22 cellular contexts compared by ENCODE assay signal in the genomic region with DNA sequence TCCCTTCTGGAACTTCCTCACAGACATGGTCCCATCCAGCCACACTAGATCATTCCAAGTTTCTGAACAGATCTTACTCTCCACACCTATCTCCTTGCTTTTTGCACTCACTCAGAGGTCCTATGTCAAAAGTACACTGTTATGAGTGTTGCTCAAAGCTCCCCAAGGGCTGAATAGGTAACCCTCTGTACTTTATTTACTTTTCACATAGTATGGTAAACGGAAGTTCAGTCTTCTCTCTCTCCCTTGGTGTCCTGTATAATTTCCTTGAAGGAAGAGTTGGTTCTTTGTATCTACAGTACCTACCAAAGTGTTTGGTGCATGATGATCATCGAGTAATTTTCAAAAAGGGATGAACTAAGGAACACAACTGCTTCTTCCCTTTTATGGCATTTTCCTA.
"Had no signal": no experiment of that assay in that cellular context is flagged by ENCODE, and none has a peak within 500 bp of the region (broad histone marks: within the 10 kb centered on the region; RNA-seq: fewer than 3 reads in every experiment).

No MANE protein-coding gene starts in this region.

- DNase-seq: KBM-7; MG63; NCI-H1092; NCI-H1105 treated with DMSO at 0.1 percent for 48 hours; NCI-H1417 treated with DMSO at 0.1 percent for 48 hours; NCI-H187; NCI-H2029; NCI-H2081 treated with DMSO at 0.1 percent for 48 hours; NCI-H2171; NCI-H226; NCI-H446; NCI-H510A; NCI-H524 treated with DMSO at 0.1 percent for 48 hours; NCI-H69; NCI-H774; NK-92 treated with Interleukin-12 subunit alpha and Interleukin-12 subunit beta, amount 100 ng/mL, for 24 hours; PC-3; Peyer's patch; SHP77 treated with DMSO at 0.1 percent for 48 hours; SJCRH30 had no signal

- H3K36me3 ChIP-seq: MG63, SJCRH30 had no signal

- H3K4me3 ChIP-seq: MG63, Peyer's patch, SJCRH30 had no signal

- H3K27me3 ChIP-seq: MG63, Peyer's patch, SJCRH30 had no signal

- ATAC-seq: PC-3, Right ventricle myocardium inferior had no signal

- H3K9me3 ChIP-seq: MG63, Peyer's patch, SJCRH30 had no signal

- H3K27ac ChIP-seq: HL-60, Peyer's patch, SJCRH30 had no signal
